ENCODE assay signal across 13 cellular contexts in genomic region chr5:61159070-61159469, GRCh38.
"Had no signal": no experiment of that assay in that cellular context is flagged by ENCODE, and none has a peak within 500 bp of the region (broad histone marks: within the 10 kb centered on the region; RNA-seq: fewer than 3 reads in every experiment).

No MANE protein-coding gene starts in this region.

- H3K27me3 Mint-ChIP-seq: activated naive CD8-positive, alpha-beta T cell treated with anti-CD3 and anti-CD28 coated beads, Interleukin-2, amount 10 ng/mL, durations not matched to agents 7 days and 5 days; stimulated activated naive CD8-positive, alpha-beta T cell treated with anti-CD3 and anti-CD28 coated beads, Interleukin-15, amount 100 ng/mL, for 72 hours had no signal

- H3K27ac ChIP-seq: cardiac muscle cell, colonic mucosa, gastrocnemius medialis, hepatocyte had no signal

- H3K4me3 ChIP-seq: cardiac muscle cell, colonic mucosa, gastrocnemius medialis, hepatocyte had no signal

- ATAC-seq: activated CD4-positive, CD25-positive, alpha-beta regulatory T cell treated with anti-CD3 and anti-CD28 coated beads, Interleukin-2, amount 50 U/mL, for 24 hours; gastrocnemius medialis; left ventricle myocardium superior; stimulated activated naive CD8-positive, alpha-beta T cell treated with anti-CD3 and anti-CD28 coated beads, Interleukin-15, amount 100 ng/mL, for 72 hours had no signal

- H3K9me3 ChIP-seq: colonic mucosa, gastrocnemius medialis had no signal

- H3K36me3 ChIP-seq: colonic mucosa had no signal

- DNase-seq: activated gamma-delta T cell; activated naive CD8-positive, alpha-beta T cell treated with anti-CD3 and anti-CD28 coated beads, Interleukin-2, amount 10 ng/mL, durations not matched to agents 7 days and 5 days; aorta; colonic mucosa; gastrocnemius medialis; left ventricle myocardium superior; mesendoderm; nephron progenitor cell; stimulated activated CD4-positive, alpha-beta T cell treated with anti-CD3 and anti-CD28 coated beads, Interleukin-2, amount 100 ng/mL, for 48 hours; stimulated activated naive CD8-positive, alpha-beta T cell treated with anti-CD3 and anti-CD28 coated beads, Interleukin-15, amount 100 ng/mL, for 72 hours had no signal

- H3K27ac Mint-ChIP-seq: activated naive CD8-positive, alpha-beta T cell treated with anti-CD3 and anti-CD28 coated beads, Interleukin-2, amount 10 ng/mL, durations not matched to agents 7 days and 5 days; nephron progenitor cell; stimulated activated naive CD8-positive, alpha-beta T cell treated with anti-CD3 and anti-CD28 coated beads, Interleukin-15, amount 100 ng/mL, for 72 hours had no signal

- H3K4me3 Mint-ChIP-seq: activated naive CD8-positive, alpha-beta T cell treated with anti-CD3 and anti-CD28 coated beads, Interleukin-2, amount 10 ng/mL, durations not matched to agents 7 days and 5 days; stimulated activated naive CD8-positive, alpha-beta T cell treated with anti-CD3 and anti-CD28 coated beads, Interleukin-15, amount 100 ng/mL, for 72 hours had no signal

- H3K27me3 ChIP-seq: cardiac muscle cell, colonic mucosa, gastrocnemius medialis, hepatocyte had no signal

- H3K9me3 Mint-ChIP-seq: stimulated activated naive CD8-positive, alpha-beta T cell treated with anti-CD3 and anti-CD28 coated beads, Interleukin-15, amount 100 ng/mL, for 72 hours had no signal
